In the genomic region with DNA sequence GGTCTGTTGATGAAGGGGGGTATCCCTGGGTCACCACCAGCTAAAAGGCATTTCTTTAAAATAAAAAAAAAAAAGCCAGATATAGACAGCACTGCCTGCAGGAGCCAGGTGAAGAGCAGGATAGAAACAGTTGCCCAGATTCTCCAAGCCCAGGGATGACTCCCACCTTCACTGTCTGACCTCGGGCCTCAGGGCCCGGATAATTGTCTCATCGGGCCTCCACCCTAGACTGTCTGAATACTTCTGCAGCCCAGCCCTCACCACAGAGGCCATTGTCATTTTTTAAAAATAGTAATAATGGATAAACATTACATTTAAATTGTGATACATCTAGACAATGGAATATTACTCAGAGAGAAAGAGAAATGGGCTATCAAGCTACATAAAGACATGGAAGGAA, we compare ENCODE assay signal across 21 cellular contexts.
"Had no signal": no experiment of that assay in that cellular context is flagged by ENCODE, and none has a peak within 500 bp of the region (broad histone marks: within the 10 kb centered on the region; RNA-seq: fewer than 3 reads in every experiment).

No MANE protein-coding gene starts in this region.

- DNase-seq: activated CD4-positive, alpha-beta T cell treated with anti-CD3 and anti-CD28 coated beads, Interleukin-2, amount 10 ng/mL, durations not matched to agents 7 days and 5 days; activated CD4-positive, CD25-positive, alpha-beta regulatory T cell treated with anti-CD3 and anti-CD28 coated beads, Interleukin-2, amount 50 U/mL, for 72 hours; activated CD8-positive, alpha-beta memory T cell treated with anti-CD3 and anti-CD28 coated beads, Interleukin-2, amount 10 ng/mL, durations not matched to agents 7 days and 5 days; activated CD8-positive, alpha-beta T cell treated with anti-CD3 and anti-CD28 coated beads for 36 hours; activated gamma-delta T cell; activated naive CD4-positive, alpha-beta T cell treated with anti-CD3 and anti-CD28 coated beads, Interleukin-2, amount 50 U/mL, for 16 hours; activated naive CD8-positive, alpha-beta T cell treated with anti-CD3 and anti-CD28 coated beads, Interleukin-2, amount 50 U/mL, for 24 hours; body of pancreas; effector CD4-positive, alpha-beta T cell; foreskin keratinocyte; hippocampal formation; stimulated activated CD4-positive, alpha-beta T cell treated with anti-CD3 and anti-CD28 coated beads, Interleukin-2, amount 100 ng/mL, for 48 hours; stimulated activated CD8-positive, alpha-beta memory T cell treated with anti-CD3 and anti-CD28 coated beads, Interleukin-4, amount 100 ng/mL, for 48 hours; stimulated activated naive CD4-positive, alpha-beta T cell treated with Interleukin-2 at 50 U/mL for 16 hours; T-cell; upper lobe of left lung had no signal

- H3K27ac ChIP-seq: body of pancreas, cardiac muscle cell, foreskin keratinocyte, pancreas, thoracic aorta, upper lobe of left lung, VCaP had no signal

- H3K9me3 ChIP-seq: body of pancreas, pancreas, thoracic aorta, upper lobe of left lung had no signal

- H3K4me3 ChIP-seq: body of pancreas, cardiac muscle cell, lung, pancreas, thoracic aorta, upper lobe of left lung had no signal

- H3K27me3 ChIP-seq: body of pancreas, cardiac muscle cell, upper lobe of left lung had no signal

- ATAC-seq: activated CD8-positive, alpha-beta memory T cell treated with anti-CD3 and anti-CD28 coated beads, Interleukin-2, amount 10 ng/mL, durations not matched to agents 7 days and 5 days; activated CD8-positive, alpha-beta T cell treated with anti-CD3 and anti-CD28 coated beads for 36 hours; activated naive CD8-positive, alpha-beta T cell treated with anti-CD3 and anti-CD28 coated beads, Interleukin-2, amount 50 U/mL, for 24 hours; body of pancreas; foreskin keratinocyte; T-cell had no signal

- H3K36me3 ChIP-seq: cardiac muscle cell, pancreas, thoracic aorta, upper lobe of left lung had no signal

- H3K4me1 ChIP-seq: body of pancreas, foreskin keratinocyte, pancreas had no signal
